7 cellular contexts compared by ENCODE assay signal in genomic region chr17:35432176-35433074, GRCh38. TPM values are rescaled to one million over a fixed set of nuclear protein-coding genes. Genes with fewer than 3 reads are reported as not detected.
A peak's percentile ranks its signal among the peaks of the same experiment; 100 is the strongest.
DNase-seq lines count a peak whose midpoint lies in the region; ATAC-seq and TF ChIP-seq lines count a peak whose summit lies in the region.

Gene SLFN12 (minus strand): TSS chr17:35432500. CDS start chr17:35423028, 9,472 bp downstream.

- no peaks in the 10 kb centered on the region for H3K27me3 Mint-ChIP-seq in T-helper 17 cell

- DNase-seq in T-helper 17 cell = peak in 2 of 3 donors; percentile 29 to 34
- DNase-seq in brain microvascular endothelial cell = peak; percentile 95
- no peak for DNase-seq in NCI-H2107 treated with DMSO at 0.1 percent for 48 hours (lab: John Stamatoyannopoulos, UW; ENCODE audit: unreplicated experiment)

- TF ChIP-seq CTCF in brain microvascular endothelial cell (IDR thresholded peaks at IDR 0.05; ENCODE audit: low read depth, low read length, missing control alignments) = no peak

- H3K4me3 ChIP-seq in brain microvascular endothelial cell (ENCODE audit: low read depth, low read length) (peak within 1 kb of the TSS; percentile 69), iPS-18c (ENCODE audit: insufficient read depth, low read depth, low read length) (peak within 1 kb of the TSS; percentile 67), skin epidermis (peak within 1 kb of the TSS; percentile 47 to 66 (median 50))

- in situ Hi-C loops in brain microvascular endothelial cell (cut with HindIII; ENCODE audit: low pct_ligation_motif_present, low sequenced_read_pairs) = no loop called here

- ATAC-seq in GM18907 (IDR thresholded peaks at IDR 0.05; ENCODE audit: unreplicated experiment) (peak; percentile 79), HG03060 (IDR thresholded peaks at IDR 0.05; ENCODE audit: low read depth, unreplicated experiment) (peak; percentile 48), T-helper 17 cell (peak; percentile 96)

- H3K9me3 ChIP-seq in T-helper 17 cell (ENCODE audit: control insufficient read depth, low read length, poor library complexity, severe bottlenecking) = no peaks in the 10 kb centered on the region
- no peaks in the 10 kb centered on the region for H3K9me3 ChIP-seq in iPS-18c (ENCODE audit: control insufficient read depth, insufficient read depth, low read length)

- no peaks in the 10 kb centered on the region for H3K36me3 ChIP-seq in brain microvascular endothelial cell (replicated peaks)

- H3K27me3 ChIP-seq in brain microvascular endothelial cell (replicated peaks) = no peaks in the 10 kb centered on the region

- peaks cover 34% of the 10 kb centered on the region for H3K4me1 Mint-ChIP-seq in T-helper 17 cell

- peak within 1 kb of the TSS; percentile 98 for H3K4me3 Mint-ChIP-seq in T-helper 17 cell

- H3K27ac ChIP-seq in brain microvascular endothelial cell (peak within 1 kb of the TSS; percentile 75), skin epidermis (peak within 1 kb of the TSS; percentile 49 to 96 (median 85))

- H3K27ac Mint-ChIP-seq in T-helper 17 cell = peak within 1 kb of the TSS; percentile 94

- peaks cover 2% of the 10 kb centered on the region for H3K36me3 Mint-ChIP-seq in T-helper 17 cell (ENCODE audit: low read depth)

RNA-seq across cellular contexts. Expression of gene SLFN12, which starts in this region (rescaled TPM):
- 1 to 10 TPM; 5.3 to 5.4 TPM for total RNA-seq in T-helper 17 cell
